In genomic region chr1:1892763-1893120, GRCh38 we compare ENCODE assay signal across 10 cellular contexts. TPM values are rescaled to one million over a fixed set of nuclear protein-coding genes. Genes with fewer than 3 reads are reported as not detected.
DNase-seq lines count a peak whose midpoint lies in the region; ATAC-seq and TF ChIP-seq lines count a peak whose summit lies in the region.
"Had no signal": no experiment of that assay in that cellular context is flagged by ENCODE, and none has a peak within 500 bp of the region (broad histone marks: within the 10 kb centered on the region; RNA-seq: fewer than 3 reads in every experiment).

No MANE protein-coding gene starts in this region.

- peak overlapping the region; percentile 92 for H3K4me3 Mint-ChIP-seq in CD4-positive, alpha-beta T cell
- peak overlapping the region; percentile 98 for H3K4me3 Mint-ChIP-seq in central memory CD8-positive, alpha-beta T cell
- peak overlapping the region; percentile 92 for H3K4me3 Mint-ChIP-seq in neural crest cell

- H3K9me2 ChIP-seq in Loucy (replicated peaks; ENCODE audit: low read depth, low read length): no peaks in the 10 kb centered on the region

- peak overlapping the region; percentile 78 for H3K27ac ChIP-seq in CD4-positive, alpha-beta T cell (ENCODE audit: low read depth, low read length)

- H3K4me2 ChIP-seq in Loucy (ENCODE audit: low read depth, low read length, poor library complexity, severe bottlenecking): peak overlapping the region; percentile 94

- H3K27me3 ChIP-seq in CD4-positive, alpha-beta T cell (ENCODE audit: control insufficient read depth, insufficient read depth, low read length): no peaks in the 10 kb centered on the region
- H3K27me3 ChIP-seq in Loucy (ENCODE audit: insufficient read depth, low read length, poor library complexity, severe bottlenecking): peaks cover 7% of the 10 kb centered on the region

- peaks cover 47% of the 10 kb centered on the region for H3K4me1 Mint-ChIP-seq in CD4-positive, alpha-beta T cell (ENCODE audit: low read depth)
- peaks cover 49% of the 10 kb centered on the region for H3K4me1 Mint-ChIP-seq in central memory CD8-positive, alpha-beta T cell
- peaks cover 28% of the 10 kb centered on the region for H3K4me1 Mint-ChIP-seq in neural crest cell

- ATAC-seq in CD4-positive, alpha-beta T cell (ENCODE audit: poor library complexity): no peak
- ATAC-seq in central memory CD8-positive, alpha-beta T cell (replicated peaks; ENCODE audit: extremely low read depth, poor library complexity, severe bottlenecking): no peak
- ATAC-seq in left colon: no peak
- ATAC-seq: activated CD4-positive, CD25-positive, alpha-beta regulatory T cell treated with anti-CD3 and anti-CD28 coated beads, Interleukin-2, amount 50 U/mL, for 24 hours had no signal

- peaks cover 22% of the 10 kb centered on the region for H4K20me1 ChIP-seq in Loucy (ENCODE audit: insufficient read depth, low read length, poor library complexity, severe bottlenecking)

- POLR2A ChIA-PET in CD4-positive, alpha-beta T cell (lab: Charles Lee): no interaction called here

- TF ChIP-seq CTCF in CD4-positive, alpha-beta T cell (IDR thresholded peaks at IDR 0.05): no peak
- no peak for TF ChIP-seq CTCF in Loucy (conservative IDR thresholded peaks at IDR 0.05; ENCODE audit: low read length)
- TF ChIP-seq CTCF in neural crest cell (conservative IDR thresholded peaks at IDR 0.05): no peak

- peak overlapping the region; percentile 98 for H3K27ac Mint-ChIP-seq in CD4-positive, alpha-beta T cell
- peak overlapping the region; percentile 98 for H3K27ac Mint-ChIP-seq in central memory CD8-positive, alpha-beta T cell (ENCODE audit: low read depth)
- H3K27ac Mint-ChIP-seq in neural crest cell (ENCODE audit: unreplicated experiment): no peak overlapping the region

- intact Hi-C loops in CD4-positive, alpha-beta T cell (cut with DNase I, micrococcal nuclease): loop anchor here in 1 of 2 experiments (1.0 kb wide), 1 partner anchor 14 kb away; no protein-coding TSS in a partner anchor
- intact Hi-C loops in left colon (cut with DNase I, micrococcal nuclease): no loop called here

- peak overlapping the region; percentile 93 for H3K9ac ChIP-seq in Loucy (ENCODE audit: low read depth, low read length, poor library complexity, severe bottlenecking)

- DNase-seq in CD4-positive, alpha-beta T cell: no peak
- DNase-seq in central memory CD8-positive, alpha-beta T cell (ENCODE audit: low spot score in 2 of 2): no peak
- DNase-seq in neural crest cell (ENCODE audit: low read depth, low spot score): no peak
- no peak for DNase-seq in NCI-H2081 treated with DMSO at 0.1 percent for 48 hours (lab: John Stamatoyannopoulos, UW)
- no peak for DNase-seq in activated CD4-positive, CD25-positive, alpha-beta regulatory T cell treated with anti-CD3 and anti-CD28 coated beads, Interleukin-2, amount 50 U/mL, for 72 hours
- DNase-seq in left colon: no peak
- no peak for DNase-seq in Ammon's horn (ENCODE audit: low spot score)
- DNase-seq: NCI-H1105 treated with DMSO at 0.1 percent for 48 hours had no signal

- H3F3A ChIP-seq in Loucy (ENCODE audit: low read depth): no peaks in the 10 kb centered on the region

- H3K36me3 Mint-ChIP-seq in CD4-positive, alpha-beta T cell (ENCODE audit: low read depth): peaks cover 20% of the 10 kb centered on the region
- peaks cover 16% of the 10 kb centered on the region for H3K36me3 Mint-ChIP-seq in central memory CD8-positive, alpha-beta T cell (ENCODE audit: insufficient read depth)
- no peaks in the 10 kb centered on the region for H3K36me3 Mint-ChIP-seq in neural crest cell (ENCODE audit: low read depth)

- peaks cover 47% of the 10 kb centered on the region for H3K79me2 ChIP-seq in Loucy (ENCODE audit: insufficient read depth, low read length)

- CTCF ChIA-PET in CD4-positive, alpha-beta T cell (lab: Charles Lee): no interaction called here

- no peaks in the 10 kb centered on the region for H3K36me3 ChIP-seq in Loucy (ENCODE audit: insufficient read depth, low read length)

- H2AFZ ChIP-seq in Loucy (ENCODE audit: low read length): no peak overlapping the region

- no peaks in the 10 kb centered on the region for H3K9me3 Mint-ChIP-seq in CD4-positive, alpha-beta T cell
- H3K9me3 Mint-ChIP-seq in central memory CD8-positive, alpha-beta T cell: no peaks in the 10 kb centered on the region
- H3K9me3 Mint-ChIP-seq in neural crest cell: no peaks in the 10 kb centered on the region

- H3K27me3 Mint-ChIP-seq in CD4-positive, alpha-beta T cell: no peaks in the 10 kb centered on the region
- peaks cover 14% of the 10 kb centered on the region for H3K27me3 Mint-ChIP-seq in central memory CD8-positive, alpha-beta T cell
- H3K27me3 Mint-ChIP-seq in neural crest cell (ENCODE audit: low read depth): peaks cover 11% of the 10 kb centered on the region

- H3K4me1 ChIP-seq in Loucy (ENCODE audit: insufficient read depth, low read length, poor library complexity, severe bottlenecking): peaks cover 62% of the 10 kb centered on the region

- H3K9me3 ChIP-seq in CD4-positive, alpha-beta T cell (ENCODE audit: control insufficient read depth, low read length): no peaks in the 10 kb centered on the region
- no peaks in the 10 kb centered on the region for H3K9me3 ChIP-seq in Loucy (ENCODE audit: insufficient read depth, low read depth, low read length)

- peak overlapping the region; percentile 86 for H3K4me3 ChIP-seq in Loucy (ENCODE audit: low read length, poor library complexity, severe bottlenecking)

RNA-seq across cellular contexts. Expression of gene GNB1, which starts 1.9 kb away (rescaled TPM):
- total RNA-seq in CD4-positive, alpha-beta T cell: 100 to 1,000 TPM; 138 to 149 TPM
- total RNA-seq in neural crest cell: 470 and 474 TPM in 2 replicates
- total RNA-seq in left colon: 100 to 1,000 TPM; 308 to 326 TPM

RNA-seq across cellular contexts. Expression of gene CALML6, which starts 22.3 kb away (rescaled TPM):
- total RNA-seq in CD4-positive, alpha-beta T cell: under 1 TPM; 0.47 to 0.69 TPM
- 0.57 and 0.63 TPM in 2 replicates for total RNA-seq in neural crest cell
- total RNA-seq in left colon: under 1 TPM; 0.34 to 0.50 TPM

RNA-seq across cellular contexts. Expression of gene TMEM52, which starts 26.3 kb away (rescaled TPM):
- 1 to 10 TPM in 1 of 2 experiments, under 1 TPM in 1; 0.49 to 1.9 TPM for total RNA-seq in CD4-positive, alpha-beta T cell
- total RNA-seq in neural crest cell: 3.7 and 4.6 TPM in 2 replicates
- 1 to 10 TPM; 4.1 to 4.3 TPM for total RNA-seq in left colon
